ENCODE assay signal across 20 cellular contexts in genomic region chr1:31797216-31797615, GRCh38. TPM values are rescaled to one million over a fixed set of nuclear protein-coding genes. Genes with fewer than 3 reads are reported as not detected.
DNase-seq lines count a peak whose midpoint lies in the region; ATAC-seq, FAIRE-seq and TF ChIP-seq lines count a peak whose summit lies in the region.
"Had no signal": no experiment of that assay in that cellular context is flagged by ENCODE, and none has a peak within 500 bp of the region (broad histone marks: within the 10 kb centered on the region; RNA-seq: fewer than 3 reads in every experiment).

No MANE protein-coding gene starts in this region.

- H3K4me3 ChIP-seq in mammary epithelial cell (replicated peaks in 1 of 3; ENCODE audit: insufficient read depth in 1 of 3, low read depth in 2 of 3, low read length in 3 of 3) (peak overlapping the region; percentile 17 to 51 (median 48)), breast epithelium (no peak overlapping the region), K562 (no peak overlapping the region), kidney epithelial cell (ENCODE audit: low read depth, low read length) (peak overlapping the region; percentile 44), stomach (no peak overlapping the region)
- H3K4me3 ChIP-seq: coronary artery had no signal

- intact Hi-C loops in mammary epithelial cell (cut with micrococcal nuclease) (no loop called here), breast epithelium (cut with DNase I; ENCODE audit: low total_unique reads) (no loop called here), K562 (cut with micrococcal nuclease) (no loop called here), stomach (cut with DNase I; ENCODE audit: low total_unique reads) (no loop called here)

- H4K20me1 ChIP-seq in mammary epithelial cell (ENCODE audit: insufficient read depth, low read length) = no peaks in the 10 kb centered on the region
- H4K20me1 ChIP-seq in K562 (replicated peaks; ENCODE audit: control insufficient read depth, insufficient read depth, low read length) = peaks cover 7% of the 10 kb centered on the region; the same call in 1 of the 2 replicates

- no peak for TF ChIP-seq RAD21 in K562 (CRISPR knock-in tag; conservative IDR thresholded peaks at IDR 0.05 in 1 of 2, IDR thresholded peaks at IDR 0.05 in 1 of 2)

- H3K79me2 ChIP-seq in mammary epithelial cell (ENCODE audit: insufficient read depth, low read length) (peaks cover 11% of the 10 kb centered on the region), K562 (ENCODE audit: control insufficient read depth, insufficient read depth, low read length) (no peaks in the 10 kb centered on the region)

- no peak overlapping the region for H3K9ac ChIP-seq in mammary epithelial cell (ENCODE audit: insufficient read depth, low read length)
- no peak overlapping the region for H3K9ac ChIP-seq in K562 (ENCODE audit: insufficient read depth in 1 of 2, low read depth in 2 of 2, low read length in 2 of 2)

- TF ChIP-seq POLR2A in breast epithelium (IDR thresholded peaks at IDR 0.05) (no peak), K562 (conservative IDR thresholded peaks at IDR 0.05) (no peak), stomach (IDR thresholded peaks at IDR 0.05) (no peak)

- CTCF ChIA-PET in mammary epithelial cell (lab: Charles Lee; ENCODE audit: low non-redundant PET) (no interaction called here), K562 (lab: Yijun Ruan, JAX; ENCODE audit: low intra/inter-chr PET ratio) (no interaction called here)

- no TSS peak for BruUV-seq in mammary epithelial cell (replicated peaks; lab: Mats Ljungman, UMichigan)
- no TSS peak for BruUV-seq in K562 (replicated peaks; lab: Mats Ljungman, UMichigan)

- H3K4me2 ChIP-seq in mammary epithelial cell (ENCODE audit: insufficient read depth, low read depth, low read length) (peak overlapping the region; percentile 89), K562 (ENCODE audit: insufficient read depth, low read length) (no peak overlapping the region)

- dilution Hi-C loops in mammary epithelial cell (cut with HindIII; ENCODE audit: low sequenced_read_pairs) = no loop called here

- POLR2A ChIA-PET in K562 (lab: Yijun Ruan, JAX) = interaction anchor here (0.6 to 1.1 kb wide), 2 partner anchors 14 to 628 kb away, joined by 3 to 5 read pairs; no protein-coding TSS in a partner anchor

- in situ Hi-C loops in mammary epithelial cell (cut with MboI; ENCODE audit: low sequenced_read_pairs in 2 of 2) = loop anchor here in 1 of 2 donors (5.0 to 25.0 kb wide), 3 partner anchors 165 to 360 kb away; no protein-coding TSS in a partner anchor
- in situ Hi-C loops in K562 (cut with MboI) = no loop called here

- ATAC-seq in K562 (no peak), GM19395 (IDR thresholded peaks at IDR 0.05; ENCODE audit: unreplicated experiment) (no peak)
- ATAC-seq: activated CD8-positive, alpha-beta T cell treated with anti-CD3 and anti-CD28 coated beads, Interleukin-2, amount 10 ng/mL, durations not matched to agents 7 days and 5 days; heart right ventricle; stimulated activated naive CD8-positive, alpha-beta T cell treated with anti-CD3 and anti-CD28 coated beads, Interleukin-15, Interleukin-2, amounts not matched to agents 100 U/mL and 50 U/mL, for 24 hours had no signal

- DNase-seq in mammary epithelial cell (no peak), breast epithelium (ENCODE audit: low spot score in 2 of 2) (no peak), K562 (ENCODE audit: extremely low read depth in 1 of 4, low spot score in 3 of 4) (no peak), kidney epithelial cell (ENCODE audit: low read depth) (no peak), ureter (ENCODE audit: low spot score) (peak; percentile 28), NCI-H774 (lab: John Stamatoyannopoulos, UW) (no peak), stomach (no peak)
- DNase-seq: activated CD8-positive, alpha-beta T cell treated with anti-CD3 and anti-CD28 coated beads, Interleukin-2, amount 10 ng/mL, durations not matched to agents 7 days and 5 days; amniotic stem cell; heart right ventricle; NCI-H1694 treated with DMSO at 0.1 percent for 48 hours; NCI-H345; Right ventricle myocardium superior; stimulated activated naive CD8-positive, alpha-beta T cell treated with anti-CD3 and anti-CD28 coated beads, Interleukin-15, Interleukin-2, amounts not matched to agents 100 U/mL and 50 U/mL, for 24 hours; WERI-Rb-1 had no signal

- H3K27ac ChIP-seq in mammary epithelial cell (ENCODE audit: insufficient read depth, low read depth, low read length) (no peak overlapping the region), breast epithelium (no peak overlapping the region), K562 (ENCODE audit: extremely low read depth, low read depth, low read length) (no peak overlapping the region), stomach (no peak overlapping the region)
- H3K27ac ChIP-seq: coronary artery, epithelial cell of prostate, heart right ventricle had no signal

- 93% methylated on average over 5 of the region's 5 CpGs for WGBS in mammary epithelial cell (ENCODE audit: low coverage, missing lambda C conversion rate)
- WGBS in K562 (ENCODE audit: insufficient coverage, low coverage, missing lambda C conversion rate) = 24% methylated on average over 5 of the region's 5 CpGs
- 84 to 95% (median 91%) methylated on average over 5 of the region's 5 CpGs for WGBS in stomach, 5 donors

- H3K9me1 ChIP-seq in K562 (ENCODE audit: control insufficient read depth, insufficient read depth, low read length) = no peaks in the 10 kb centered on the region

- no peaks in the 10 kb centered on the region for H3K27me3 ChIP-seq in mammary epithelial cell (ENCODE audit: insufficient read depth, low read length)
- H3K27me3 ChIP-seq in breast epithelium = no peaks in the 10 kb centered on the region
- peaks cover 29 to 62% of the 10 kb centered on the region in 2 experiments for H3K27me3 ChIP-seq in K562 (ENCODE audit: control insufficient read depth in 2 of 2, insufficient read depth in 2 of 2, low read length in 2 of 2)
- H3K27me3 ChIP-seq in kidney epithelial cell (ENCODE audit: control insufficient read depth, insufficient read depth, low read length) = no peaks in the 10 kb centered on the region
- peaks cover 0 to 20% (median 0%) of the 10 kb centered on the region in 3 donors for H3K27me3 ChIP-seq in stomach

- FAIRE-seq in K562 (lab: Jason Lieb, UNC) = peak; percentile 60

- no peak for TF ChIP-seq CTCF in mammary epithelial cell (conservative IDR thresholded peaks at IDR 0.05 in 1 of 2, IDR thresholded peaks at IDR 0.05 in 1 of 2; ENCODE audit: extremely low read depth in 1 of 2, insufficient read depth in 1 of 2, low read depth in 1 of 2, low read length in 2 of 2)
- TF ChIP-seq CTCF in breast epithelium (IDR thresholded peaks at IDR 0.05) = no peak
- TF ChIP-seq CTCF in K562 (IDR thresholded peaks at IDR 0.05 in 2 of 3, conservative IDR thresholded peaks at IDR 0.05 in 1 of 3; ENCODE audit: insufficient read depth in 2 of 3, low read depth in 1 of 3, low read length in 3 of 3) = no peak
- TF ChIP-seq CTCF in kidney epithelial cell (IDR thresholded peaks at IDR 0.05; ENCODE audit: insufficient read depth, low read length, poor library complexity, severe bottlenecking) = no peak
- TF ChIP-seq CTCF in stomach (IDR thresholded peaks at IDR 0.05) = no peak

- H3K4me1 ChIP-seq in mammary epithelial cell (ENCODE audit: insufficient read depth, low read length) = peaks cover 19% of the 10 kb centered on the region
- H3K4me1 ChIP-seq in breast epithelium = peaks cover 0 to 2% of the 10 kb centered on the region in 2 donors
- peaks cover 8 to 23% of the 10 kb centered on the region in 2 experiments for H3K4me1 ChIP-seq in K562 (replicated peaks in 1 of 2; ENCODE audit: control insufficient read depth in 2 of 2, insufficient read depth in 2 of 2, low read length in 2 of 2)
- no peaks in the 10 kb centered on the region for H3K4me1 ChIP-seq in stomach

- H3K9me3 ChIP-seq in mammary epithelial cell (replicated peaks; ENCODE audit: insufficient read depth, low read length) = no peaks in the 10 kb centered on the region
- H3K9me3 ChIP-seq in breast epithelium = no peaks in the 10 kb centered on the region
- H3K9me3 ChIP-seq in K562 (replicated peaks; ENCODE audit: control insufficient read depth, insufficient read depth, low read depth, low read length) = no peaks in the 10 kb centered on the region
- H3K9me3 ChIP-seq in stomach = no peaks in the 10 kb centered on the region
- H3K9me3 ChIP-seq: heart right ventricle had no signal

- H2AFZ ChIP-seq in mammary epithelial cell (ENCODE audit: low read depth, low read length) = no peak overlapping the region
- H2AFZ ChIP-seq in K562 (ENCODE audit: low read depth, low read length) = no peak overlapping the region

- no peaks in the 10 kb centered on the region for H3K36me3 ChIP-seq in mammary epithelial cell (ENCODE audit: insufficient read depth, low read length)
- no peaks in the 10 kb centered on the region for H3K36me3 ChIP-seq in breast epithelium
- H3K36me3 ChIP-seq in K562 (ENCODE audit: control insufficient read depth, insufficient read depth, low read length) = no peaks in the 10 kb centered on the region
- H3K36me3 ChIP-seq in kidney epithelial cell (ENCODE audit: control insufficient read depth, insufficient read depth, low read length) = no peaks in the 10 kb centered on the region
- H3K36me3 ChIP-seq in stomach = no peaks in the 10 kb centered on the region
- H3K36me3 ChIP-seq: heart right ventricle, WERI-Rb-1 had no signal

- TF ChIP-seq EP300 in K562 (IDR thresholded peaks at IDR 0.05; ENCODE audit: low read length) (no peak), stomach (IDR thresholded peaks at IDR 0.05) (no peak)

RNA-seq across cellular contexts. Expression of gene SPOCD1, which starts 18.6 kb away (rescaled TPM):
- total RNA-seq in mammary epithelial cell (10 to 100 TPM; 10.3 to 14.3 TPM), breast epithelium (10 to 100 TPM in 1 of 3 donors, 1 to 10 TPM in 1, under 1 TPM in 1; 0.15 to 11.1 (median 1.1) TPM), K562 (2014; rRNA removed) (0.20 and 0.27 TPM in 2 replicates), K562 (2014; rRNA removed; fragmentation: Illumina TruSeq; extraction: Trizol) (0.16 and 0.36 TPM in 2 replicates), K562 (2015; rRNA removed; fragmentation: Illumina TruSeq; extraction: Trizol) (0.23 and 0.25 TPM in 2 replicates), K562 (2021) (0.22 and 0.71 TPM in 2 replicates), kidney epithelial cell (29.4 and 31.8 TPM in 2 replicates), ureter (39.8 TPM), stomach (10 to 100 TPM in 1 of 5 donors, 1 to 10 TPM in 2, under 1 TPM in 1, not detected in 1; 0.55 to 11.1 (median 5.1) TPM)
- polyA plus RNA-seq in mammary epithelial cell (5.4 TPM), K562 (2011; rRNA removed) (0.39 and 0.63 TPM in 2 replicates), K562 (2014; fragmentation: Illumina TruSeq; extraction: Trizol) (0.19 and 0.42 TPM in 2 replicates), K562 (2014; fragmentation: Nextera tagmentation; extraction: Ambion mirVana) (under 1 TPM in 1 of 2 experiments, not detected in 1; 0.03 TPM), K562 (2014; rRNA removed) (0.25 and 0.46 TPM in 2 replicates), stomach (1 to 10 TPM in 2 of 3 donors, under 1 TPM in 1; 0.95 to 5.6 (median 3.1) TPM)
- 2.1 TPM for polyA minus RNA-seq in mammary epithelial cell
- 1.5 and 3.2 TPM in 2 replicates for total RNA-seq in K562 (2011; cell fraction: chromatin; rRNA removed; ENCODE audit: low replicate concordance)
- total RNA-seq in K562 (2011; cell fraction: nucleolus; rRNA removed) = 2.8 and 3.0 TPM in 2 replicates
- 3.4 and 4.1 TPM in 2 replicates for total RNA-seq in K562 (2011; cell fraction: nucleoplasm; rRNA removed)
- polyA plus RNA-seq in K562 (2011; cell fraction: cytosol; rRNA removed) = 0.31 and 0.60 TPM in 2 replicates
- 1.6 and 2.8 TPM in 2 replicates for polyA plus RNA-seq in K562 (2011; cell fraction: nucleus; rRNA removed)
- 0.17 and 1.2 TPM in 2 replicates for polyA plus RNA-seq in K562 (2012)
- 0.21 and 0.67 TPM in 2 replicates for polyA minus RNA-seq in K562 (2011; rRNA and poly(A)+ RNA removed)
- 0.38 TPM in 1 of 2 replicates, not detected in the other for polyA minus RNA-seq in K562 (2011; cell fraction: cytosol; rRNA and poly(A)+ RNA removed)
- polyA minus RNA-seq in K562 (2011; cell fraction: nucleus; rRNA and poly(A)+ RNA removed) = 1.00 and 1.9 TPM in 2 replicates
- total RNA-seq: activated CD8-positive, alpha-beta T cell treated with anti-CD3 and anti-CD28 coated beads, Interleukin-2, amount 10 ng/mL, durations not matched to agents 7 days and 5 days; Right ventricle myocardium superior; T-helper 1 cell treated with Interleukin-12 subunit alpha and Interleukin-12 subunit beta and Interleukin-4 antibody, amounts not matched to agents 30 ng/mL and 1 ng/mL, for 36 hours had no signal
- polyA plus RNA-seq: neural cell had no signal

RNA-seq across cellular contexts. Expression of gene ADGRB2, which starts 33.1 kb away (rescaled TPM):
- total RNA-seq in mammary epithelial cell (1 to 10 TPM in 1 of 2 donors, under 1 TPM in 1; 0.83 to 3.8 TPM), breast epithelium (1 to 10 TPM; 1.3 to 4.9 (median 2.9) TPM), K562 (2014; rRNA removed) (0.23 and 0.33 TPM in 2 replicates), K562 (2014; rRNA removed; fragmentation: Illumina TruSeq; extraction: Trizol) (0.04 TPM in 1 of 2 replicates, not detected in the other), K562 (2015; rRNA removed; fragmentation: Illumina TruSeq; extraction: Trizol) (0.22 and 0.23 TPM in 2 replicates), K562 (2021) (0.22 and 0.34 TPM in 2 replicates), kidney epithelial cell (1.5 and 2.6 TPM in 2 replicates), ureter (7.5 TPM), stomach (1 to 10 TPM in 4 of 5 donors, not detected in 1; 1.3 to 4.9 (median 2.8) TPM)
- polyA plus RNA-seq in mammary epithelial cell (1.3 TPM), K562 (2011; rRNA removed) (0.14 and 0.38 TPM in 2 replicates), K562 (2014; fragmentation: Illumina TruSeq; extraction: Trizol) (0.07 and 0.11 TPM in 2 replicates), K562 (2014; fragmentation: Nextera tagmentation; extraction: Ambion mirVana) (not detected), K562 (2014; rRNA removed) (0.18 and 0.20 TPM in 2 replicates), stomach (1 to 10 TPM in 2 of 3 donors, under 1 TPM in 1; 0.61 to 1.9 (median 1.5) TPM)
- polyA minus RNA-seq in mammary epithelial cell = 0.83 TPM
- total RNA-seq in K562 (2011; cell fraction: chromatin; rRNA removed; ENCODE audit: low replicate concordance) = 0.42 and 2.8 TPM in 2 replicates
- total RNA-seq in K562 (2011; cell fraction: nucleolus; rRNA removed) = 1.2 and 2.5 TPM in 2 replicates
- total RNA-seq in K562 (2011; cell fraction: nucleoplasm; rRNA removed) = 0.31 and 0.44 TPM in 2 replicates
- 0.27 and 0.35 TPM in 2 replicates for polyA plus RNA-seq in K562 (2011; cell fraction: cytosol; rRNA removed)
- 2.0 and 3.4 TPM in 2 replicates for polyA plus RNA-seq in K562 (2011; cell fraction: nucleus; rRNA removed)
- polyA plus RNA-seq in K562 (2012) = 0.17 and 0.54 TPM in 2 replicates
- polyA minus RNA-seq in K562 (2011; rRNA and poly(A)+ RNA removed) = 0.09 and 0.53 TPM in 2 replicates
- polyA minus RNA-seq in K562 (2011; cell fraction: cytosol; rRNA and poly(A)+ RNA removed) = 1.2 TPM in 1 of 2 replicates, not detected in the other
- polyA minus RNA-seq in K562 (2011; cell fraction: nucleus; rRNA and poly(A)+ RNA removed) = 0.67 and 1.7 TPM in 2 replicates

Comparison
In these comparisons a context has a peak if more than half of its experiments do, and no peak if none do; other contexts are left out.
1. H3K4me3 ChIP-seq: peak in mammary epithelial cell (3 of 3) and kidney epithelial cell (single experiment); none in breast epithelium (0 of 3), K562 (single experiment) and stomach (0 of 4).